In genomic region chr9:136462664-136463063, GRCh38 we compare ENCODE assay signal across 3 cellular contexts.
TF ChIP-seq lines count a peak whose summit lies in the region.

No MANE protein-coding gene starts in this region.

TF ChIP-seq in IMR-90, 13 proteins besides CTCF, POLR2A, EP300 and RAD21:
- TF ChIP-seq SMC3 (IDR thresholded peaks at IDR 0.05; ENCODE audit: low read depth, low read length) (no peak), USF2 (IDR thresholded peaks at IDR 0.05; ENCODE audit: low read depth, low read length) (no peak), FOS (IDR thresholded peaks at IDR 0.05; ENCODE audit: low read depth, low read length) (no peak), CEBPB (IDR thresholded peaks at IDR 0.05; ENCODE audit: low read depth, low read length) (no peak)
TF ChIP-seq in IMR-90: peak in this region for 0.

TF ChIP-seq in GM12878, 131 proteins besides CTCF, POLR2A, EP300 and RAD21 (continues in another document):
- TF ChIP-seq TCF3 (IDR thresholded peaks at IDR 0.05; ENCODE audit: borderline replicate concordance, insufficient read depth, low read depth, low read length) (no peak), CEBPZ (IDR thresholded peaks at IDR 0.05; ENCODE audit: low read depth, low read length) (no peak), CBX5 (IDR thresholded peaks at IDR 0.05; ENCODE audit: low read depth) (no peak), E4F1 (IDR thresholded peaks at IDR 0.05; ENCODE audit: borderline replicate concordance, partially characterized antibody) (no peak), MXI1 (IDR thresholded peaks at IDR 0.05; ENCODE audit: low read depth, low read length) (no peak), PML (IDR thresholded peaks at IDR 0.05; ENCODE audit: low read length) (no peak), TARDBP (IDR thresholded peaks at IDR 0.05; ENCODE audit: borderline replicate concordance) (no peak), TAF1 (IDR thresholded peaks at IDR 0.05; ENCODE audit: borderline replicate concordance, low read depth, low read length) (no peak), PRDM15 (CRISPR knock-in tag; IDR thresholded peaks at IDR 0.05) (no peak), ZNF622 (IDR thresholded peaks at IDR 0.05) (no peak), ETV6 (conservative IDR thresholded peaks at IDR 0.05 in 1 of 2, IDR thresholded peaks at IDR 0.05 in 1 of 2; ENCODE audit: borderline replicate concordance in 1 of 2, low read depth in 1 of 2) (no peak), ZZZ3 (IDR thresholded peaks at IDR 0.05; ENCODE audit: control insufficient read depth, insufficient read length, low read depth) (no peak)

TF ChIP-seq in GM12891, 5 proteins besides CTCF, POLR2A, EP300 and RAD21:
- TF ChIP-seq TAF1 (IDR thresholded peaks at IDR 0.05; ENCODE audit: low read depth, low read length): no peak
- TF ChIP-seq POU2F2 (IDR thresholded peaks at IDR 0.05; ENCODE audit: low read depth, low read length): no peak
- no peak for TF ChIP-seq PAX5 (IDR thresholded peaks at IDR 0.05; ENCODE audit: insufficient read depth, low read length, severe bottlenecking)
- TF ChIP-seq SPI1 (IDR thresholded peaks at IDR 0.05; ENCODE audit: low read depth, low read length): no peak
- TF ChIP-seq POLR2AphosphoS5 (IDR thresholded peaks at IDR 0.05; ENCODE audit: low read depth, low read length): no peak
